19 cellular contexts compared by ENCODE assay signal in the genomic region with DNA sequence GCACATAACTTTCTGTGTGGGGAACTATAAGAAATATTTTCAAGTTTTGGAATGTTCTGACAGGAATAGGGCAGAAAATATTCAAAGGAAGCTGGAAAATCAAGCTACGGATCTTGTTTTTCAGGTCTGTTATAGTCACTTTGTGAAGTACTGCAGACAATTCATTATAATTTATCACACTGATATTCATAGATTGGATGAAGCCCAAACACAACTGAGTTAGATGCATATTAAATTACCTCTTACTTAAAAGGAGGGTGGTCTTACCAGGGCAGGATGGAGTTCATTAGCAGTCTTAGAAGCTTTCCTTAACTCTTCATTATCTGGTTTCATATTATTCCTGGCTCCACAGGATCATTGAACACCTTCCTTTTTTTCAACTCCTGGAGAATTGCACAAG.
"Had no signal": no experiment of that assay in that cellular context is flagged by ENCODE, and none has a peak within 500 bp of the region (broad histone marks: within the 10 kb centered on the region; RNA-seq: fewer than 3 reads in every experiment).

No MANE protein-coding gene starts in this region.

- ATAC-seq: HepG2 had no signal

- H3K36me3 ChIP-seq: MG63, SJSA1 had no signal

- DNase-seq: IMR-90, Karpas-422, KG1, MG63, NCI-H1092, NCI-H1105 treated with DMSO at 0.1 percent for 48 hours, NCI-H1417 treated with DMSO at 0.1 percent for 48 hours, NCI-H146, NCI-H1694 treated with DMSO at 0.1 percent for 48 hours, NCI-H1930, NCI-H2081, NCI-H2227 treated with DMSO at 0.1 percent for 48 hours, NCI-H524 treated with DMSO at 0.1 percent for 48 hours, NCI-H774, Right ventricle myocardium superior, RPMI8226, SIG-M5 had no signal

- H3K4me3 ChIP-seq: MG63, SJSA1 had no signal

- H3K9me3 ChIP-seq: MG63, SJSA1 had no signal

- H3K27ac ChIP-seq: SJSA1 had no signal

- H3K4me1 ChIP-seq: SJSA1 had no signal

- H3K27me3 ChIP-seq: MG63, SJSA1 had no signal
